ENCODE assay signal across 1 cellular context in genomic region chr3:182629521-182629920, GRCh38.
TF ChIP-seq lines count a peak whose summit lies in the region.

No MANE protein-coding gene starts in this region.

TF ChIP-seq in GM23338, 12 proteins besides CTCF, POLR2A, EP300 and RAD21 (continued from another document):
- TF ChIP-seq, protein P1, sequence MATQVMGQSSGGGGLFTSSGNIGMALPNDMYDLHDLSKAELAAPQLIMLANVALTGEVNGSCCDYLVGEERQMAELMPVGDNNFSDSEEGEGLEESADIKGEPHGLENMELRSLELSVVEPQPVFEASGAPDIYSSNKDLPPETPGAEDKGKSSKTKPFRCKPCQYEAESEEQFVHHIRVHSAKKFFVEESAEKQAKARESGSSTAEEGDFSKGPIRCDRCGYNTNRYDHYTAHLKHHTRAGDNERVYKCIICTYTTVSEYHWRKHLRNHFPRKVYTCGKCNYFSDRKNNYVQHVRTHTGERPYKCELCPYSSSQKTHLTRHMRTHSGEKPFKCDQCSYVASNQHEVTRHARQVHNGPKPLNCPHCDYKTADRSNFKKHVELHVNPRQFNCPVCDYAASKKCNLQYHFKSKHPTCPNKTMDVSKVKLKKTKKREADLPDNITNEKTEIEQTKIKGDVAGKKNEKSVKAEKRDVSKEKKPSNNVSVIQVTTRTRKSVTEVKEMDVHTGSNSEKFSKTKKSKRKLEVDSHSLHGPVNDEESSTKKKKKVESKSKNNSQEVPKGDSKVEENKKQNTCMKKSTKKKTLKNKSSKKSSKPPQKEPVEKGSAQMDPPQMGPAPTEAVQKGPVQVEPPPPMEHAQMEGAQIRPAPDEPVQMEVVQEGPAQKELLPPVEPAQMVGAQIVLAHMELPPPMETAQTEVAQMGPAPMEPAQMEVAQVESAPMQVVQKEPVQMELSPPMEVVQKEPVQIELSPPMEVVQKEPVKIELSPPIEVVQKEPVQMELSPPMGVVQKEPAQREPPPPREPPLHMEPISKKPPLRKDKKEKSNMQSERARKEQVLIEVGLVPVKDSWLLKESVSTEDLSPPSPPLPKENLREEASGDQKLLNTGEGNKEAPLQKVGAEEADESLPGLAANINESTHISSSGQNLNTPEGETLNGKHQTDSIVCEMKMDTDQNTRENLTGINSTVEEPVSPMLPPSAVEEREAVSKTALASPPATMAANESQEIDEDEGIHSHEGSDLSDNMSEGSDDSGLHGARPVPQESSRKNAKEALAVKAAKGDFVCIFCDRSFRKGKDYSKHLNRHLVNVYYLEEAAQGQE (IDR thresholded peaks at IDR 0.05; ENCODE audit: unreplicated experiment): no peak
- TF ChIP-seq NANOG (IDR thresholded peaks at IDR 0.05; ENCODE audit: borderline replicate concordance): no peak
- TF ChIP-seq, protein P2, sequence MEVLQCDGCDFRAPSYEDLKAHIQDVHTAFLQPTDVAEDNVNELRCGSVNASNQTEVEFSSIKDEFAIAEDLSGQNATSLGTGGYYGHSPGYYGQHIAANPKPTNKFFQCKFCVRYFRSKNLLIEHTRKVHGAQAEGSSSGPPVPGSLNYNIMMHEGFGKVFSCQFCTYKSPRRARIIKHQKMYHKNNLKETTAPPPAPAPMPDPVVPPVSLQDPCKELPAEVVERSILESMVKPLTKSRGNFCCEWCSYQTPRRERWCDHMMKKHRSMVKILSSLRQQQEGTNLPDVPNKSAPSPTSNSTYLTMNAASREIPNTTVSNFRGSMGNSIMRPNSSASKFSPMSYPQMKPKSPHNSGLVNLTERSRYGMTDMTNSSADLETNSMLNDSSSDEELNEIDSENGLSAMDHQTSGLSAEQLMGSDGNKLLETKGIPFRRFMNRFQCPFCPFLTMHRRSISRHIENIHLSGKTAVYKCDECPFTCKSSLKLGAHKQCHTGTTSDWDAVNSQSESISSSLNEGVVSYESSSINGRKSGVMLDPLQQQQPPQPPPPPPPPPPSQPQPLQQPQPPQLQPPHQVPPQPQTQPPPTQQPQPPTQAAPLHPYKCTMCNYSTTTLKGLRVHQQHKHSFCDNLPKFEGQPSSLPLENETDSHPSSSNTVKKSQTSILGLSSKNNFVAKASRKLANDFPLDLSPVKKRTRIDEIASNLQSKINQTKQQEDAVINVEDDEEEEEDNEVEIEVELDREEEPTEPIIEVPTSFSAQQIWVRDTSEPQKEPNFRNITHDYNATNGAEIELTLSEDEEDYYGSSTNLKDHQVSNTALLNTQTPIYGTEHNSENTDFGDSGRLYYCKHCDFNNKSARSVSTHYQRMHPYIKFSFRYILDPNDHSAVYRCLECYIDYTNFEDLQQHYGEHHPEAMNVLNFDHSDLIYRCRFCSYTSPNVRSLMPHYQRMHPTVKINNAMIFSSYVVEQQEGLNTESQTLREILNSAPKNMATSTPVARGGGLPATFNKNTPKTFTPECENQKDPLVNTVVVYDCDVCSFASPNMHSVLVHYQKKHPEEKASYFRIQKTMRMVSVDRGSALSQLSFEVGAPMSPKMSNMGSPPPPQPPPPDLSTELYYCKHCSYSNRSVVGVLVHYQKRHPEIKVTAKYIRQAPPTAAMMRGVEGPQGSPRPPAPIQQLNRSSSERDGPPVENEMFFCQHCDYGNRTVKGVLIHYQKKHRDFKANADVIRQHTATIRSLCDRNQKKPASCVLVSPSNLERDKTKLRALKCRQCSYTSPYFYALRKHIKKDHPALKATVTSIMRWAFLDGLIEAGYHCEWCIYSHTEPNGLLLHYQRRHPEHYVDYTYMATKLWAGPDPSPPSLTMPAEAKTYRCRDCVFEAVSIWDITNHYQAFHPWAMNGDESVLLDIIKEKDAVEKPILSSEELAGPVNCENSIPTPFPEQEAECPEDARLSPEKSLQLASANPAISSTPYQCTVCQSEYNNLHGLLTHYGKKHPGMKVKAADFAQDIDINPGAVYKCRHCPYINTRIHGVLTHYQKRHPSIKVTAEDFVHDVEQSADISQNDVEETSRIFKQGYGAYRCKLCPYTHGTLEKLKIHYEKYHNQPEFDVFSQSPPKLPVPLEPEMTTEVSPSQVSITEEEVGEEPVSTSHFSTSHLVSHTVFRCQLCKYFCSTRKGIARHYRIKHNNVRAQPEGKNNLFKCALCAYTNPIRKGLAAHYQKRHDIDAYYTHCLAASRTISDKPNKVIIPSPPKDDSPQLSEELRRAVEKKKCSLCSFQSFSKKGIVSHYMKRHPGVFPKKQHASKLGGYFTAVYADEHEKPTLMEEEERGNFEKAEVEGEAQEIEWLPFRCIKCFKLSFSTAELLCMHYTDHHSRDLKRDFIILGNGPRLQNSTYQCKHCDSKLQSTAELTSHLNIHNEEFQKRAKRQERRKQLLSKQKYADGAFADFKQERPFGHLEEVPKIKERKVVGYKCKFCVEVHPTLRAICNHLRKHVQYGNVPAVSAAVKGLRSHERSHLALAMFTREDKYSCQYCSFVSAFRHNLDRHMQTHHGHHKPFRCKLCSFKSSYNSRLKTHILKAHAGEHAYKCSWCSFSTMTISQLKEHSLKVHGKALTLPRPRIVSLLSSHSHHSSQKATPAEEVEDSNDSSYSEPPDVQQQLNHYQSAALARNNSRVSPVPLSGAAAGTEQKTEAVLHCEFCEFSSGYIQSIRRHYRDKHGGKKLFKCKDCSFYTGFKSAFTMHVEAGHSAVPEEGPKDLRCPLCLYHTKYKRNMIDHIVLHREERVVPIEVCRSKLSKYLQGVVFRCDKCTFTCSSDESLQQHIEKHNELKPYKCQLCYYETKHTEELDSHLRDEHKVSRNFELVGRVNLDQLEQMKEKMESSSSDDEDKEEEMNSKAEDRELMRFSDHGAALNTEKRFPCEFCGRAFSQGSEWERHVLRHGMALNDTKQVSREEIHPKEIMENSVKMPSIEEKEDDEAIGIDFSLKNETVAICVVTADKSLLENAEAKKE (CRISPR knock-in tag; IDR thresholded peaks at IDR 0.05): no peak
- TF ChIP-seq ZNF331 (CRISPR knock-in tag; IDR thresholded peaks at IDR 0.05; ENCODE audit: low read depth): no peak
- no peak for TF ChIP-seq EZH2 (IDR thresholded peaks at IDR 0.05; ENCODE audit: low read depth, unreplicated experiment)
- no peak for TF ChIP-seq POLR2AphosphoS5 (IDR thresholded peaks at IDR 0.05; ENCODE audit: low read depth)
- TF ChIP-seq EZH2phosphoT487 (IDR thresholded peaks at IDR 0.05; ENCODE audit: unreplicated experiment): no peak
